29 cellular contexts compared by ENCODE assay signal in the genomic region with DNA sequence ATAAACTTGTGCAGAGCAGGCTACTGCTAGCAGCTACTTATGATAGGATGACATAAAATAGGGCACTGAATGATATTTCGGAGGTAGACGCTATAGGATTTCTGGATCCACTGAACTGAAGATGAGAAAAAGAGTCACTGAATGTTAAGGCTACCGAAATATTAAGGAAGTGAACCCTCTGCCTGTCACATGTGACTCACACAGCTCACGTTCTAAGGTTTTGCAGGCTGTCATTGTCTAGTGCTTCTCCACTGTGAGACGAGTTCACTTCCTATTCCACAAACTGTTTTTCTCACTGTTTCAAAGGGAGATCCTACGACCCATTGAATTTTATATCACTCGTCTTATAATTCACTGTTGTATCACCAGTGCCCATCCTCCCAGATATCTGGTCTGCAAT.
"Had no signal": no experiment of that assay in that cellular context is flagged by ENCODE, and none has a peak within 500 bp of the region (broad histone marks: within the 10 kb centered on the region; RNA-seq: fewer than 3 reads in every experiment).

No MANE protein-coding gene starts in this region.

- H3K27ac ChIP-seq: adrenal gland, ascending aorta, cardiac muscle cell, coronary artery, dorsolateral prefrontal cortex, gastroesophageal sphincter, ovary, right lobe of liver, testis, WERI-Rb-1 had no signal

- H3K4me1 ChIP-seq: adrenal gland, ascending aorta, gastroesophageal sphincter, right lobe of liver, testis had no signal

- H3K4me3 ChIP-seq: adrenal gland, ascending aorta, cardiac muscle cell, coronary artery, dorsolateral prefrontal cortex, gastroesophageal sphincter, ovary, right lobe of liver, testis had no signal

- H3K9me3 ChIP-seq: adrenal gland, ascending aorta, gastroesophageal sphincter, ovary, right lobe of liver, testis had no signal

- ATAC-seq: activated CD4-positive, CD25-positive, alpha-beta regulatory T cell treated with anti-CD3 and anti-CD28 coated beads, Interleukin-2, amount 50 U/mL, for 24 hours; gastroesophageal sphincter; left cardiac atrium; right lobe of liver; stimulated activated naive CD8-positive, alpha-beta T cell treated with anti-CD3 and anti-CD28 coated beads, Interleukin-15, Interleukin-2, amounts not matched to agents 100 U/mL and 50 U/mL, for 24 hours had no signal

- H3K27me3 ChIP-seq: adrenal gland, ascending aorta, cardiac muscle cell, dorsolateral prefrontal cortex, gastroesophageal sphincter, ovary, right lobe of liver, testis had no signal

- DNase-seq: activated CD4-positive, alpha-beta memory T cell treated with anti-CD3 and anti-CD28 coated beads for 36 hours; activated CD4-positive, alpha-beta T cell treated with anti-CD3 and anti-CD28 coated beads, Interleukin-2, amount 10 ng/mL, durations not matched to agents 24 days and 14 days; activated CD8-positive, alpha-beta memory T cell treated with anti-CD3 and anti-CD28 coated beads, Interleukin-2, amount 50 U/mL, for 4 hours; activated effector memory CD4-positive, alpha-beta T cell treated with anti-CD3 and anti-CD28 coated beads, Interleukin-2, amount 50 U/mL, for 16 hours; activated naive CD4-positive, alpha-beta T cell treated with anti-CD3 and anti-CD28 coated beads for 36 hours; activated naive CD8-positive, alpha-beta T cell treated with anti-CD3 and anti-CD28 coated beads for 36 hours; activated T-cell treated with anti-CD3 and anti-CD28 coated beads, Interleukin-2, amount 50 U/mL, for 1 hour; adrenal gland; cerebellar nuclear complex; dorsolateral prefrontal cortex; effector memory CD4-positive, alpha-beta T cell; erythroblast; head of caudate nucleus; hippocampal formation; left cardiac atrium; naive B cell; nephron progenitor cell; ovary; right lobe of liver; stimulated activated CD4-positive, alpha-beta T cell treated with anti-CD3 and anti-CD28 coated beads, Interleukin-2, amount 100 ng/mL, for 48 hours; stimulated activated naive CD8-positive, alpha-beta T cell treated with anti-CD3 and anti-CD28 coated beads, Interleukin-15, Interleukin-2, amounts not matched to agents 100 U/mL and 50 U/mL, for 24 hours; testis; trophoblast cell; WERI-Rb-1 had no signal

- H3K36me3 ChIP-seq: adrenal gland, ascending aorta, cardiac muscle cell, gastroesophageal sphincter, ovary, right lobe of liver, WERI-Rb-1 had no signal
